In the genomic region with DNA sequence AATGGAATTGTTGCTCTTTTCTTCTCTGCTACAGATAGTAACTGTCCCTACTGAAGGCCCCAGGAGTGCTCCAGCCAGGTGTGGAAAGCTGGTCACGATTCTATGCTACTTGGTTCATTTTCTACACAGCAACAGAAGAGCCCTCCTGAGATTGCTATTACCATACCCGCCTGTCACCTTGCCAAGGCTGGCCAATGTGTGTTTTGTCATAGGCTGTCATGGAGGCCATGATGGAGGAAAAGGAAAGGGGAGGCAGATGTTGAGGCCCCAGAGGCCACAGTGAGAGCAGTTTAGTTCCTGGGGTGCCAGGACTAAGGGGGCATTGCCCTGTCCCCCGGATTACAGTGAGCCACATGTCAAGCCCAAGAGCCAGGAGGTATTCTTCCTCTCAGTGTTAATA, we compare ENCODE assay signal across 8 cellular contexts. TPM values are rescaled to one million over a fixed set of nuclear protein-coding genes. Genes with fewer than 3 reads are reported as not detected.
A peak's percentile ranks its signal among the peaks of the same experiment; 100 is the strongest.
DNase-seq lines count a peak whose midpoint lies in the region; ATAC-seq, FAIRE-seq and TF ChIP-seq lines count a peak whose summit lies in the region.

No MANE protein-coding gene starts in this region.

- no peak for DNase-seq in CD8-positive, alpha-beta memory T cell
- DNase-seq in PC-3 (no peak), endothelial cell of umbilical vein (ENCODE audit: low read depth, low spot score) (no peak), pancreas (peak in 2 of 6 donors; percentile 29 to 50), SHP77 treated with DMSO at 0.1 percent for 48 hours (lab: John Stamatoyannopoulos, UW) (no peak), GM12891 (ENCODE audit: insufficient read length, low spot score) (no peak)
- DNase-seq in activated CD4-positive, CD25-positive, alpha-beta regulatory T cell (lab: John Stamatoyannopoulos, UW): no peak

- H3F3A ChIP-seq in PC-3 (ENCODE audit: low read length, unreplicated experiment): no peaks in the 10 kb centered on the region

- intact Hi-C loops in PC-3 (cut with micrococcal nuclease) (no loop called here), endothelial cell of umbilical vein (cut with micrococcal nuclease) (no loop called here), pancreas (cut with DNase I) (no loop called here)

- no peaks in the 10 kb centered on the region for H3K9me3 Mint-ChIP-seq in CD8-positive, alpha-beta memory T cell

- peaks cover 6 to 64% (median 15%) of the 10 kb centered on the region in 3 donors for H3K36me3 Mint-ChIP-seq in CD8-positive, alpha-beta memory T cell

- H3K4me3 Mint-ChIP-seq in CD8-positive, alpha-beta memory T cell: peak overlapping the region; percentile 97 to 100 (median 99)

- H3K9ac ChIP-seq in PC-3 (ENCODE audit: low read length): peak overlapping the region; percentile 89
- peak overlapping the region; percentile 93 for H3K9ac ChIP-seq in endothelial cell of umbilical vein (replicated peaks; ENCODE audit: extremely low read depth, insufficient read depth, low read length)

- WGBS in pancreas, 2 donors: 70 to 73% methylated on average over 3 of the region's 3 CpGs

- no peaks in the 10 kb centered on the region for H3K27me3 ChIP-seq in CD8-positive, alpha-beta memory T cell (ENCODE audit: insufficient read depth, low read length, poor library complexity, severe bottlenecking)
- H3K27me3 ChIP-seq in PC-3 (ENCODE audit: low read length): no peaks in the 10 kb centered on the region
- no peaks in the 10 kb centered on the region for H3K27me3 ChIP-seq in endothelial cell of umbilical vein (ENCODE audit: control insufficient read depth in 2 of 2, insufficient read depth in 2 of 2, low read length in 2 of 2)
- H3K27me3 ChIP-seq in pancreas: no peaks in the 10 kb centered on the region

- H3K36me3 ChIP-seq in CD8-positive, alpha-beta memory T cell (ENCODE audit: insufficient read depth, low read length): peaks cover 11% of the 10 kb centered on the region
- peaks cover 13% of the 10 kb centered on the region for H3K36me3 ChIP-seq in PC-3 (ENCODE audit: low read depth, low read length)
- peaks cover 4 to 11% of the 10 kb centered on the region in 2 experiments for H3K36me3 ChIP-seq in endothelial cell of umbilical vein (ENCODE audit: control insufficient read depth in 2 of 2, extremely low read depth in 1 of 2, insufficient read depth in 2 of 2, low read length in 2 of 2)
- H3K36me3 ChIP-seq in pancreas: peaks cover 0 to 7% (median 0%) of the 10 kb centered on the region in 3 donors

- H3K4me2 ChIP-seq in PC-3 (ENCODE audit: low read length): peak overlapping the region; percentile 93
- peak overlapping the region; percentile 57 for H3K4me2 ChIP-seq in endothelial cell of umbilical vein (ENCODE audit: insufficient read depth, low read length)

- CTCF ChIA-PET in CD8-positive, alpha-beta memory T cell (lab: Charles Lee): interaction anchor here (0.9 to 1.6 kb wide), 4 partner anchors 63 to 196 kb away, joined by 3 to 6 read pairs (median 4); a partner anchor contains a TSS
- CTCF ChIA-PET in PC-3 (lab: Charles Lee) (no interaction called here), endothelial cell of umbilical vein (lab: Charles Lee) (interaction anchor here (1.3 to 1.5 kb wide), 3 partner anchors 64 to 240 kb away, joined by 3 to 8 read pairs (median 5); a partner anchor contains a TSS)

- peaks cover 12% of the 10 kb centered on the region; the same call in 1 of the 2 replicates for H4K20me1 ChIP-seq in PC-3 (ENCODE audit: low read length)
- H4K20me1 ChIP-seq in endothelial cell of umbilical vein (replicated peaks; ENCODE audit: control insufficient read depth, extremely low read depth, insufficient read depth, low read length): no peaks in the 10 kb centered on the region

- ATAC-seq in PC-3 (no peak), pancreas (no peak), GM19023 (IDR thresholded peaks at IDR 0.05; ENCODE audit: unreplicated experiment) (no peak)

- H3K27me3 Mint-ChIP-seq in CD8-positive, alpha-beta memory T cell: no peaks in the 10 kb centered on the region

- FAIRE-seq in endothelial cell of umbilical vein (lab: Jason Lieb, UNC) (no peak), pancreas (lab: Jason Lieb, UNC) (no peak), GM12891 (lab: Jason Lieb, UNC) (no peak)

- H3K27ac Mint-ChIP-seq in CD8-positive, alpha-beta memory T cell: peak overlapping the region; percentile 26 to 100 (median 98)

- POLR2A ChIA-PET in CD8-positive, alpha-beta memory T cell (lab: Charles Lee): interaction anchor here (0.5 to 3.9 kb wide), 8 partner anchors 28 to 224 kb away, joined by 3 to 86 read pairs (median 4); a partner anchor contains a TSS
- POLR2A ChIA-PET in PC-3 (lab: Charles Lee; ENCODE audit: unreplicated experiment): no interaction called here
- POLR2A ChIA-PET in endothelial cell of umbilical vein (lab: Charles Lee): interaction anchor here (1.9 kb wide), 1 partner anchor 184 kb away, joined by 22 read pairs; a partner anchor contains a TSS

- H3K27ac ChIP-seq in CD8-positive, alpha-beta memory T cell (ENCODE audit: low read depth, low read length): peak overlapping the region; percentile 89
- no peak overlapping the region for H3K27ac ChIP-seq in PC-3 (ENCODE audit: low read length)
- no peak overlapping the region for H3K27ac ChIP-seq in endothelial cell of umbilical vein (ENCODE audit: insufficient read depth, low read depth, low read length)
- H3K27ac ChIP-seq in pancreas: no peak overlapping the region

- H3K9me3 ChIP-seq in CD8-positive, alpha-beta memory T cell (ENCODE audit: low read length): no peaks in the 10 kb centered on the region
- H3K9me3 ChIP-seq in PC-3 (ENCODE audit: low read length): no peaks in the 10 kb centered on the region
- no peaks in the 10 kb centered on the region for H3K9me3 ChIP-seq in endothelial cell of umbilical vein (replicated peaks; ENCODE audit: control insufficient read depth, insufficient read depth, low read length)
- peaks cover 0 to 4% (median 0%) of the 10 kb centered on the region in 4 donors for H3K9me3 ChIP-seq in pancreas

- dilution Hi-C loops in endothelial cell of umbilical vein (cut with MboI; ENCODE audit: extremely low pct_ligation_motif_present, low sequenced_read_pairs): no loop called here

- BruUV-seq in PC-3 (replicated peaks; lab: Mats Ljungman, UMichigan): no TSS peak
- no TSS peak for BruUV-seq in endothelial cell of umbilical vein (replicated peaks; lab: Mats Ljungman, UMichigan)

- H2AFZ ChIP-seq in PC-3 (ENCODE audit: low read length): peak overlapping the region; percentile 97
- no peak overlapping the region for H2AFZ ChIP-seq in endothelial cell of umbilical vein (ENCODE audit: low read depth, low read length)

- H3K4me1 ChIP-seq in CD8-positive, alpha-beta memory T cell (ENCODE audit: insufficient read depth, low read length): peaks cover 28% of the 10 kb centered on the region
- H3K4me1 ChIP-seq in PC-3 (ENCODE audit: insufficient read depth, low read length): peaks cover 32% of the 10 kb centered on the region
- peaks cover 8% of the 10 kb centered on the region for H3K4me1 ChIP-seq in endothelial cell of umbilical vein (ENCODE audit: control insufficient read depth, extremely low read depth, insufficient read depth, low read length)
- H3K4me1 ChIP-seq in pancreas: peaks cover 3 to 9% (median 5%) of the 10 kb centered on the region in 3 donors

- H3K79me2 ChIP-seq in PC-3 (ENCODE audit: low read length) (peaks cover 49% of the 10 kb centered on the region), endothelial cell of umbilical vein (ENCODE audit: control insufficient read depth, insufficient read depth, low read length) (peaks cover 17% of the 10 kb centered on the region)

- H3K9me1 ChIP-seq in endothelial cell of umbilical vein (replicated peaks; ENCODE audit: control insufficient read depth, extremely low read depth, insufficient read depth, low read length): no peaks in the 10 kb centered on the region

- no peaks in the 10 kb centered on the region for H3K9me2 ChIP-seq in PC-3 (replicated peaks; ENCODE audit: low read length)

- peaks cover 47 to 74% (median 58%) of the 10 kb centered on the region in 3 donors for H3K4me1 Mint-ChIP-seq in CD8-positive, alpha-beta memory T cell

- TF ChIP-seq POLR2A in endothelial cell of umbilical vein (IDR thresholded peaks at IDR 0.05; ENCODE audit: low read depth, low read length): no peak
- no peak for TF ChIP-seq POLR2A in GM12891 (IDR thresholded peaks at IDR 0.05; ENCODE audit: low read depth, low read length)

- peak overlapping the region; percentile 98 for H3K4me3 ChIP-seq in CD8-positive, alpha-beta memory T cell (ENCODE audit: low read length)
- H3K4me3 ChIP-seq in PC-3 (ENCODE audit: low read length) (peak overlapping the region; percentile 84), endothelial cell of umbilical vein (replicated peaks in 1 of 3; ENCODE audit: insufficient read depth in 1 of 3, low read depth in 1 of 3, low read length in 3 of 3) (peak overlapping the region in 2 of 3 experiments; percentile 87 to 97), pancreas (peak overlapping the region in 3 of 4 donors; percentile 70 to 92 (median 80))

- TF ChIP-seq CTCF in PC-3 (conservative IDR thresholded peaks at IDR 0.05; ENCODE audit: low read depth, low read length): no peak
- TF ChIP-seq CTCF in endothelial cell of umbilical vein (IDR thresholded peaks at IDR 0.05; ENCODE audit: extremely low read depth in 1 of 2, insufficient read depth in 1 of 2, low read depth in 1 of 2, low read length in 2 of 2): no peak
- TF ChIP-seq CTCF in pancreas (IDR thresholded peaks at IDR 0.05): no peak

RNA-seq across cellular contexts. Expression of a gene that starts 1.0 kb away (rescaled TPM):
- 10 to 100 TPM; 13.6 to 14.4 TPM for total RNA-seq in CD8-positive, alpha-beta memory T cell
- polyA plus RNA-seq in CD8-positive, alpha-beta memory T cell: 12.2 TPM
- total RNA-seq in PC-3 (2014; rRNA removed) (16.7 and 19.0 TPM in 2 replicates), endothelial cell of umbilical vein (12.3 and 18.5 TPM in 2 replicates), pancreas (10 to 100 TPM in 1 of 6 donors, 1 to 10 TPM in 5; 3.9 to 10.5 (median 6.6) TPM)
- polyA plus RNA-seq in endothelial cell of umbilical vein (22.0 and 22.4 TPM in 2 replicates), pancreas (10 to 100 TPM; 21.1 to 22.9 TPM)
- polyA plus RNA-seq in endothelial cell of umbilical vein (2011; cell fraction: cytosol; rRNA removed): 15.9 and 17.7 TPM in 2 replicates
- 102 and 108 TPM in 2 replicates for polyA plus RNA-seq in endothelial cell of umbilical vein (2011; cell fraction: nucleus; rRNA removed)
- polyA plus RNA-seq in endothelial cell of umbilical vein (2012): 13.4 and 14.7 TPM in 2 replicates
- polyA minus RNA-seq in endothelial cell of umbilical vein: 21.5 and 23.2 TPM in 2 replicates
- 2.0 TPM for polyA minus RNA-seq in endothelial cell of umbilical vein (2011; cell fraction: cytosol; rRNA and poly(A)+ RNA removed)
- polyA minus RNA-seq in endothelial cell of umbilical vein (2011; cell fraction: nucleus; rRNA and poly(A)+ RNA removed): 19.7 and 26.7 TPM in 2 replicates
- polyA plus RNA-seq in GM12891 (2012; ENCODE audit: low read depth, missing spikeins): 7.6 TPM

RNA-seq across cellular contexts. Expression of a gene that starts 1.2 kb away (rescaled TPM):
- total RNA-seq in CD8-positive, alpha-beta memory T cell: 10 to 100 TPM; 33.4 to 36.0 TPM
- 23.7 TPM for polyA plus RNA-seq in CD8-positive, alpha-beta memory T cell
- total RNA-seq in PC-3 (2014; rRNA removed) (39.1 and 50.8 TPM in 2 replicates), endothelial cell of umbilical vein (49.9 and 59.1 TPM in 2 replicates), pancreas (10 to 100 TPM; 24.9 to 48.3 (median 35.0) TPM)
- polyA plus RNA-seq in endothelial cell of umbilical vein (41.6 and 43.8 TPM in 2 replicates), pancreas (10 to 100 TPM; 20.7 to 22.1 TPM)
- 34.0 and 34.2 TPM in 2 replicates for polyA plus RNA-seq in endothelial cell of umbilical vein (2011; cell fraction: cytosol; rRNA removed)
- polyA plus RNA-seq in endothelial cell of umbilical vein (2011; cell fraction: nucleus; rRNA removed): 68.0 and 72.2 TPM in 2 replicates
- 48.5 and 49.9 TPM in 2 replicates for polyA plus RNA-seq in endothelial cell of umbilical vein (2012)
- 67.8 and 69.2 TPM in 2 replicates for polyA minus RNA-seq in endothelial cell of umbilical vein
- polyA minus RNA-seq in endothelial cell of umbilical vein (2011; cell fraction: cytosol; rRNA and poly(A)+ RNA removed): 46.1 TPM
- polyA minus RNA-seq in endothelial cell of umbilical vein (2011; cell fraction: nucleus; rRNA and poly(A)+ RNA removed): 23.1 and 23.3 TPM in 2 replicates
- 12.0 TPM for polyA plus RNA-seq in GM12891 (2012; ENCODE audit: low read depth, missing spikeins)

RNA-seq across cellular contexts. Expression of a gene that starts 27.7 kb away (rescaled TPM):
- 10 to 100 TPM; 93.4 to 95.6 TPM for total RNA-seq in CD8-positive, alpha-beta memory T cell
- 55.9 TPM for polyA plus RNA-seq in CD8-positive, alpha-beta memory T cell
- total RNA-seq in PC-3 (2014; rRNA removed) (48.9 and 67.3 TPM in 2 replicates), endothelial cell of umbilical vein (119 and 140 TPM in 2 replicates), pancreas (10 to 100 TPM; 33.1 to 74.7 (median 43.1) TPM)
- polyA plus RNA-seq in endothelial cell of umbilical vein (98.2 and 112 TPM in 2 replicates), pancreas (10 to 100 TPM; 17.7 to 33.7 TPM)
- polyA plus RNA-seq in endothelial cell of umbilical vein (2011; cell fraction: cytosol; rRNA removed): 86.8 and 91.6 TPM in 2 replicates
- polyA plus RNA-seq in endothelial cell of umbilical vein (2011; cell fraction: nucleus; rRNA removed): 82.2 and 88.7 TPM in 2 replicates
- 89.2 and 114 TPM in 2 replicates for polyA plus RNA-seq in endothelial cell of umbilical vein (2012)
- 106 and 108 TPM in 2 replicates for polyA minus RNA-seq in endothelial cell of umbilical vein
- polyA minus RNA-seq in endothelial cell of umbilical vein (2011; cell fraction: cytosol; rRNA and poly(A)+ RNA removed): 22.9 TPM
- polyA minus RNA-seq in endothelial cell of umbilical vein (2011; cell fraction: nucleus; rRNA and poly(A)+ RNA removed): 46.7 and 55.1 TPM in 2 replicates
- 36.5 TPM for polyA plus RNA-seq in GM12891 (2012; ENCODE audit: low read depth, missing spikeins)

RNA-seq across cellular contexts. Expression of a gene that starts 54.6 kb away (rescaled TPM):
- 10 to 100 TPM; 22.3 to 22.8 TPM for total RNA-seq in CD8-positive, alpha-beta memory T cell
- 36.0 TPM for polyA plus RNA-seq in CD8-positive, alpha-beta memory T cell
- total RNA-seq in PC-3 (2014; rRNA removed): 221 and 260 TPM in 2 replicates
- total RNA-seq in endothelial cell of umbilical vein: 103 and 115 TPM in 2 replicates
- polyA plus RNA-seq in endothelial cell of umbilical vein: 104 and 107 TPM in 2 replicates
- polyA plus RNA-seq in endothelial cell of umbilical vein (2011; cell fraction: cytosol; rRNA removed): 93.8 and 122 TPM in 2 replicates
- 56.5 and 66.5 TPM in 2 replicates for polyA plus RNA-seq in endothelial cell of umbilical vein (2011; cell fraction: nucleus; rRNA removed)
- polyA plus RNA-seq in endothelial cell of umbilical vein (2012): 175 and 239 TPM in 2 replicates
- 40.0 and 59.8 TPM in 2 replicates for polyA minus RNA-seq in endothelial cell of umbilical vein
- 82.9 TPM for polyA minus RNA-seq in endothelial cell of umbilical vein (2011; cell fraction: cytosol; rRNA and poly(A)+ RNA removed)
- 11.3 and 15.3 TPM in 2 replicates for polyA minus RNA-seq in endothelial cell of umbilical vein (2011; cell fraction: nucleus; rRNA and poly(A)+ RNA removed)
- 100 to 1,000 TPM in 1 of 6 donors, 10 to 100 TPM in 5; 10.9 to 111 (median 29.0) TPM for total RNA-seq in pancreas
- polyA plus RNA-seq in pancreas: 10 to 100 TPM; 37.6 to 41.3 TPM
- 27.7 TPM for polyA plus RNA-seq in GM12891 (2012; ENCODE audit: low read depth, missing spikeins)
